12 cellular contexts compared by ENCODE assay signal in the genomic region with DNA sequence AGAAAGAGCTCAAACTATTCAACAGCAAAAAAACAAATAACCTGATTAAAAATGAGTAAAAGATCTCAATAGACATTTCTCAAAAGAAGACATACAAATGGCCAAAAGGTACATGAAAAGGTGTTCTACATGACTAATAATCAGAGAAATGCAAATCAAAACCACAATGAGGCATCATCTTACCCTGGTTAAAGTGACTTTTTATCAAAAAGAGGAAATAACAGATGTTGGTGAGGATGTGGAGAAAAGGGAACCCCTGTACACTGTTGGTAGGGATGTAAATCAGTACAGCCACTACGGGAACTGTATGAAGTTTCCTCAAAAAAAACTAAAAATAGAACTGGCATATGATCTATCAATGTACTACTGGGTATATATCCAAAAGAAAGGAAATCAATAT. TPM values are rescaled to one million over a fixed set of nuclear protein-coding genes. Genes with fewer than 3 reads are reported as not detected.
DNase-seq lines count a peak whose midpoint lies in the region; ATAC-seq, FAIRE-seq and TF ChIP-seq lines count a peak whose summit lies in the region.
"Had no signal": no experiment of that assay in that cellular context is flagged by ENCODE, and none has a peak within 500 bp of the region (broad histone marks: within the 10 kb centered on the region; RNA-seq: fewer than 3 reads in every experiment).

No MANE protein-coding gene starts in this region.

- H3K4me1 ChIP-seq in GM12878 (ENCODE audit: control insufficient read depth, insufficient read depth, low read length): peaks cover 11% of the 10 kb centered on the region; the same call in 1 of the 2 replicates
- H3K4me1 ChIP-seq in aorta (ENCODE audit: control insufficient read depth in 1 of 2, insufficient read depth in 2 of 2, low read length in 2 of 2): no peaks in the 10 kb centered on the region

- no peaks in the 10 kb centered on the region for H3K36me3 Mint-ChIP-seq in T-helper 2 cell treated with Interferon-gamma antibody and Interleukin-4, amounts not matched to agents 5 μg/mL and 100 μg/mL, for 36 hours (ENCODE audit: low read depth)

- CTCF ChIA-PET in GM12878 (lab: Yijun Ruan, JAX): interaction anchor here (1.4 kb wide), 1 partner anchor 308 kb away, joined by 3 read pairs; no protein-coding TSS in a partner anchor

- no peaks in the 10 kb centered on the region; the same call in 2 of the 3 replicates for H3K9me3 ChIP-seq in GM12878 (replicated peaks; ENCODE audit: control insufficient read depth, insufficient read depth, low read length)
- H3K9me3 ChIP-seq in aorta (ENCODE audit: control insufficient read depth, low read length): peaks cover 6% of the 10 kb centered on the region
- H3K9me3 ChIP-seq: pancreas had no signal

- 7% methylated on average over 1 of the region's 1 CpG for WGBS in GM12878 (ENCODE audit: insufficient coverage, insufficient replicate concordance, low lambda C conversion rate, missing lambda C conversion rate)
- 57 to 62% methylated on average over 1 of the region's 1 CpG for WGBS in aorta, 2 donors

- no peak overlapping the region for H3K4me2 ChIP-seq in GM12878 (ENCODE audit: control insufficient read depth, insufficient read depth)

- TF ChIP-seq POLR2A in GM12878 (IDR thresholded peaks at IDR 0.05; ENCODE audit: low read depth, low read length): no peak

- no peak for TF ChIP-seq RAD21 in GM12878 (IDR thresholded peaks at IDR 0.05; ENCODE audit: insufficient read depth, low read depth, low read length)

- POLR2A ChIA-PET in GM12878 (lab: Charles Lee): interaction anchor here (0.6 kb wide), 2 partner anchors 449 to 1770 kb away, joined by 3 to 6 read pairs; no protein-coding TSS in a partner anchor

- no peak overlapping the region for H3K4me3 ChIP-seq in GM12878
- no peak overlapping the region for H3K4me3 ChIP-seq in aorta (ENCODE audit: low read length in 2 of 2)
- H3K4me3 ChIP-seq: pancreas had no signal

- no peaks in the 10 kb centered on the region for H4K20me1 ChIP-seq in GM12878 (ENCODE audit: control insufficient read depth, insufficient read depth)

- TF ChIP-seq CTCF in GM12878 (IDR thresholded peaks at IDR 0.05 in 2 of 3, conservative IDR thresholded peaks at IDR 0.05 in 1 of 3; ENCODE audit: control insufficient read depth in 2 of 3, extremely low read depth in 1 of 3, insufficient read depth in 1 of 3, low read depth in 3 of 3, low read length in 3 of 3): no peak

- H3K27ac Mint-ChIP-seq in T-helper 2 cell treated with Interferon-gamma antibody and Interleukin-4, amounts not matched to agents 5 μg/mL and 100 μg/mL, for 36 hours: no peak overlapping the region

- in situ Hi-C loops in GM12878 (cut with MboI): no loop called here

- SMC1A ChIA-PET in GM12878 (lab: Charles Lee; ENCODE audit: uncharacterized antibody, unreplicated experiment): interaction anchor here (1.2 kb wide), 1 partner anchor 56 kb away, joined by 3 read pairs; no protein-coding TSS in a partner anchor

- intact Hi-C loops in GM12878 (cut with micrococcal nuclease; ENCODE audit: unreplicated experiment): no loop called here
- intact Hi-C loops in aorta (cut with DNase I): no loop called here

- BruUV-seq in GM12878 (replicated peaks; lab: Mats Ljungman, UMichigan): no TSS peak

- FAIRE-seq in GM12878 (lab: Jason Lieb, UNC): peak; percentile 71
- FAIRE-seq: D721Med, pancreas had no signal

- H3K4me3 Mint-ChIP-seq in T-helper 2 cell treated with Interferon-gamma antibody and Interleukin-4, amounts not matched to agents 5 μg/mL and 100 μg/mL, for 36 hours: no peak overlapping the region

- H3K27me3 ChIP-seq in GM12878 (replicated peaks in 1 of 2; ENCODE audit: control insufficient read depth in 2 of 2, insufficient read depth in 2 of 2, low read length in 1 of 2) (no peaks in the 10 kb centered on the region), aorta (ENCODE audit: control insufficient read depth in 1 of 2, insufficient read depth in 2 of 2, low read length in 1 of 2) (peaks cover 0 to 2% of the 10 kb centered on the region in 2 donors)
- H3K27me3 ChIP-seq: pancreas had no signal

- no peaks in the 10 kb centered on the region for H3K9me3 Mint-ChIP-seq in T-helper 2 cell treated with Interferon-gamma antibody and Interleukin-4, amounts not matched to agents 5 μg/mL and 100 μg/mL, for 36 hours

- H3K4me1 Mint-ChIP-seq in T-helper 2 cell treated with Interferon-gamma antibody and Interleukin-4, amounts not matched to agents 5 μg/mL and 100 μg/mL, for 36 hours (ENCODE audit: low read depth): no peaks in the 10 kb centered on the region

- no peak for TF ChIP-seq EP300 in GM12878 (IDR thresholded peaks at IDR 0.05; ENCODE audit: borderline replicate concordance in 1 of 2, control insufficient read depth in 1 of 2, low read depth in 2 of 2, low read length in 2 of 2)

- H3K27ac ChIP-seq in GM12878 (ENCODE audit: control insufficient read depth, insufficient read depth) (no peak overlapping the region), aorta (ENCODE audit: low read depth in 1 of 2, low read length in 2 of 2) (no peak overlapping the region)
- H3K27ac ChIP-seq: pancreas had no signal

- RAD21 ChIA-PET in GM12878 (lab: Charles Lee; ENCODE audit: unreplicated experiment): no interaction called here

- H3K27me3 Mint-ChIP-seq in T-helper 2 cell treated with Interferon-gamma antibody and Interleukin-4, amounts not matched to agents 5 μg/mL and 100 μg/mL, for 36 hours (ENCODE audit: low read depth): peaks cover 14% of the 10 kb centered on the region

- no peak overlapping the region for H3K9ac ChIP-seq in GM12878 (ENCODE audit: control insufficient read depth, insufficient read depth, low read length)

- no peak overlapping the region for H2AFZ ChIP-seq in GM12878 (ENCODE audit: control insufficient read depth, low read depth, low read length)

- ATAC-seq in GM18519 (IDR thresholded peaks at IDR 0.05; ENCODE audit: low FRiP score, unreplicated experiment) (peak; percentile 92), GM21576 (IDR thresholded peaks at IDR 0.05; ENCODE audit: unreplicated experiment) (peak; percentile 94), HG03354 (IDR thresholded peaks at IDR 0.05; ENCODE audit: poor library complexity, severe bottlenecking, unreplicated experiment) (peak; percentile 97), GM12878 (peak; percentile 83), aorta (ENCODE audit: low FRiP score) (no peak)

- H3K79me2 ChIP-seq in GM12878 (ENCODE audit: control insufficient read depth, insufficient read depth, low read length): no peaks in the 10 kb centered on the region

- no peaks in the 10 kb centered on the region for H3K36me3 ChIP-seq in GM12878 (ENCODE audit: control insufficient read depth in 2 of 2, insufficient read depth in 2 of 2, low read length in 1 of 2)
- H3K36me3 ChIP-seq in aorta (ENCODE audit: control insufficient read depth in 1 of 2, insufficient read depth in 2 of 2, low read length in 1 of 2): no peaks in the 10 kb centered on the region
- H3K36me3 ChIP-seq: pancreas had no signal

- DNase-seq in GM12878 (ENCODE audit: low read depth, low spot score) (peak; percentile 43), H4 (ENCODE audit: low spot score) (no peak), aorta (no peak), NCI-H1105 (lab: John Stamatoyannopoulos, UW) (no peak)
- DNase-seq in T-helper 2 cell treated with Interferon-gamma antibody and Interleukin-4, amounts not matched to agents 5 μg/mL and 100 μg/mL, for 36 hours (ENCODE audit: low spot score): no peak
- DNase-seq: effector CD4-positive, alpha-beta T cell; pancreas; T-helper 1 cell had no signal

TF ChIP-seq in GM12878, 131 proteins besides CTCF, POLR2A, EP300 and RAD21 (continues in another document):
- TF ChIP-seq JUNB (IDR thresholded peaks at IDR 0.05): peak; percentile 58
- TF ChIP-seq SPI1 (IDR thresholded peaks at IDR 0.05; ENCODE audit: borderline replicate concordance, insufficient read depth, low read depth, low read length): peak; percentile 38; the same call in 1 of the 2 replicates
- no peak for TF ChIP-seq RAD51 (IDR thresholded peaks at IDR 0.05)
- no peak for TF ChIP-seq SREBF2 (IDR thresholded peaks at IDR 0.05; ENCODE audit: low read length)
- peak; percentile 72; the same call in 1 of the 3 replicates for TF ChIP-seq POU2F2 (IDR thresholded peaks at IDR 0.05; ENCODE audit: borderline replicate concordance, low read depth, low read length)
- peak in 1 of 2 experiments; percentile 25; a peak in 1 of 4 replicates for TF ChIP-seq ETV6 (conservative IDR thresholded peaks at IDR 0.05 in 1 of 2, IDR thresholded peaks at IDR 0.05 in 1 of 2; ENCODE audit: borderline replicate concordance in 1 of 2, low read depth in 1 of 2)
- TF ChIP-seq, protein P1, sequence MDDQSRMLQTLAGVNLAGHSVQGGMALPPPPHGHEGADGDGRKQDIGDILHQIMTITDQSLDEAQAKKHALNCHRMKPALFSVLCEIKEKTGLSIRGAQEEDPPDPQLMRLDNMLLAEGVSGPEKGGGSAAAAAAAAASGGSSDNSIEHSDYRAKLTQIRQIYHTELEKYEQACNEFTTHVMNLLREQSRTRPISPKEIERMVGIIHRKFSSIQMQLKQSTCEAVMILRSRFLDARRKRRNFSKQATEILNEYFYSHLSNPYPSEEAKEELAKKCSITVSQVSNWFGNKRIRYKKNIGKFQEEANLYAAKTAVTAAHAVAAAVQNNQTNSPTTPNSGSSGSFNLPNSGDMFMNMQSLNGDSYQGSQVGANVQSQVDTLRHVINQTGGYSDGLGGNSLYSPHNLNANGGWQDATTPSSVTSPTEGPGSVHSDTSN (IDR thresholded peaks at IDR 0.05; ENCODE audit: insufficient replicate concordance, low read depth, low read length): no peak
- peak; percentile 26 to 40; a peak in 2 of 4 replicates for TF ChIP-seq IKZF2 (IDR thresholded peaks at IDR 0.05)

RNA-seq across cellular contexts. Expression of gene TMEM163, which starts 39.8 kb away (rescaled TPM):
- 4.9 and 6.1 TPM in 2 replicates for total RNA-seq in GM12878 (2013; cell fraction: nucleolus; rRNA removed)
- 0.05 and 0.11 TPM in 2 replicates for total RNA-seq in GM12878 (2014; rRNA removed)
- 0.05 TPM in 1 of 2 replicates, not detected in the other for total RNA-seq in GM12878 (2014; rRNA removed; fragmentation: Illumina TruSeq; extraction: Trizol)
- not detected in 2 replicates for total RNA-seq in GM12878 (2021)
- polyA plus RNA-seq in GM12878 (2011; ENCODE audit: low read depth): 0.43 TPM
- 0.07 TPM in 2 replicates for polyA plus RNA-seq in GM12878 (2011; rRNA removed)
- 0.10 TPM in 1 of 2 replicates, not detected in the other for polyA plus RNA-seq in GM12878 (2011; cell fraction: cytosol; rRNA removed)
- 0.06 TPM in 1 of 2 replicates, not detected in the other for polyA plus RNA-seq in GM12878 (2011; cell fraction: nucleus; rRNA removed)
- polyA plus RNA-seq in GM12878 (2012): 0.69 and 0.94 TPM in 2 replicates
- polyA plus RNA-seq in GM12878 (2014; fragmentation: Illumina TruSeq; extraction: Trizol): 0.06 TPM in 1 of 2 replicates, not detected in the other
- polyA plus RNA-seq in GM12878 (2014; fragmentation: Nextera tagmentation; extraction: Ambion mirVana): under 1 TPM; 0.05 to 0.06 TPM
- polyA plus RNA-seq in GM12878 (2014; rRNA removed): not detected in 2 replicates
- polyA plus RNA-seq in GM12878 (2016; fragmentation: Nextera tagmentation; extraction: Ambion mirVana): under 1 TPM in 1 of 2 experiments, not detected in 1; 0.10 TPM
- 0.15 TPM in 1 of 2 replicates, not detected in the other for polyA minus RNA-seq in GM12878 (2011; rRNA and poly(A)+ RNA removed)
- polyA minus RNA-seq in GM12878 (2011; cell fraction: cytosol; rRNA and poly(A)+ RNA removed): not detected in 2 replicates
- not detected in 2 replicates for polyA minus RNA-seq in GM12878 (2011; cell fraction: nucleus; rRNA and poly(A)+ RNA removed)
- not detected in 2 replicates for total RNA-seq in H4 (2014; rRNA removed; shearing (Covaris generic))
- under 1 TPM; 0.36 to 0.62 TPM for total RNA-seq in aorta
- under 1 TPM in 1 of 2 donors, not detected in 1; 0.25 TPM for polyA plus RNA-seq in aorta
